ENCODE assay signal across 1 cellular context in the genomic region with DNA sequence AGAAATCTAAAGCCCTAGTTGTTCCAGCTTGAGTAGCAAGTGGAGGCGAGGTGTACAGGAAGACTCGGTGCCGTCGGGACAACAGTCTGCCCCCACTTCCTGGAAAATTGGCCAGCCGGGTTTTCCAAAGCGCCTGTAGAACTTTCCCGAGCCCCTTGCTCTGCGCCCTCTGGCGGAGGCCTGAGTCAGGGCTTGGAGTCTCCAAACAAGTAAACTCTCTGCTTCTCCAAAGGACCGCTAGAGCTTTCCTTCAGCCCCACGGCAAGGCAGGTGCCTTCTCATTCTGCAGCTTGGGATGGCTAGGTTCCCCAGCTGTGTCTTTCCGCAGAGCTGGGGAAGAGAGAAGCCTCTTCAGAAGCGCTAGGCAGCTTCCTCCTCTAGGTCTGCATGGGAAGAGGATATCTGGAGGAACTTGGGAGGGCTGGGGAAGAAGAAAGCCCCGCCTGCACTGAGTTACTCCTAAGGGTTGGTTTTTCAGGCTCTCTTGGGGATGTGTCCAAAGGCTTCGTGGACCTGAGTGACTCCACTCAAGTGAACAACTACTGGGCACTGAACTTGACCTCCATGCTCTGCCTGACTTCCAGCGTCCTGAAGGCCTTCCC.
A peak's percentile ranks its signal among the peaks of the same experiment; 100 is the strongest.
TF ChIP-seq lines count a peak whose summit lies in the region.

No MANE protein-coding gene starts in this region.

TF ChIP-seq in K562, 482 proteins besides CTCF, POLR2A, EP300 and RAD21 (continued from another document and continues in another):
- TF ChIP-seq, protein P1, sequence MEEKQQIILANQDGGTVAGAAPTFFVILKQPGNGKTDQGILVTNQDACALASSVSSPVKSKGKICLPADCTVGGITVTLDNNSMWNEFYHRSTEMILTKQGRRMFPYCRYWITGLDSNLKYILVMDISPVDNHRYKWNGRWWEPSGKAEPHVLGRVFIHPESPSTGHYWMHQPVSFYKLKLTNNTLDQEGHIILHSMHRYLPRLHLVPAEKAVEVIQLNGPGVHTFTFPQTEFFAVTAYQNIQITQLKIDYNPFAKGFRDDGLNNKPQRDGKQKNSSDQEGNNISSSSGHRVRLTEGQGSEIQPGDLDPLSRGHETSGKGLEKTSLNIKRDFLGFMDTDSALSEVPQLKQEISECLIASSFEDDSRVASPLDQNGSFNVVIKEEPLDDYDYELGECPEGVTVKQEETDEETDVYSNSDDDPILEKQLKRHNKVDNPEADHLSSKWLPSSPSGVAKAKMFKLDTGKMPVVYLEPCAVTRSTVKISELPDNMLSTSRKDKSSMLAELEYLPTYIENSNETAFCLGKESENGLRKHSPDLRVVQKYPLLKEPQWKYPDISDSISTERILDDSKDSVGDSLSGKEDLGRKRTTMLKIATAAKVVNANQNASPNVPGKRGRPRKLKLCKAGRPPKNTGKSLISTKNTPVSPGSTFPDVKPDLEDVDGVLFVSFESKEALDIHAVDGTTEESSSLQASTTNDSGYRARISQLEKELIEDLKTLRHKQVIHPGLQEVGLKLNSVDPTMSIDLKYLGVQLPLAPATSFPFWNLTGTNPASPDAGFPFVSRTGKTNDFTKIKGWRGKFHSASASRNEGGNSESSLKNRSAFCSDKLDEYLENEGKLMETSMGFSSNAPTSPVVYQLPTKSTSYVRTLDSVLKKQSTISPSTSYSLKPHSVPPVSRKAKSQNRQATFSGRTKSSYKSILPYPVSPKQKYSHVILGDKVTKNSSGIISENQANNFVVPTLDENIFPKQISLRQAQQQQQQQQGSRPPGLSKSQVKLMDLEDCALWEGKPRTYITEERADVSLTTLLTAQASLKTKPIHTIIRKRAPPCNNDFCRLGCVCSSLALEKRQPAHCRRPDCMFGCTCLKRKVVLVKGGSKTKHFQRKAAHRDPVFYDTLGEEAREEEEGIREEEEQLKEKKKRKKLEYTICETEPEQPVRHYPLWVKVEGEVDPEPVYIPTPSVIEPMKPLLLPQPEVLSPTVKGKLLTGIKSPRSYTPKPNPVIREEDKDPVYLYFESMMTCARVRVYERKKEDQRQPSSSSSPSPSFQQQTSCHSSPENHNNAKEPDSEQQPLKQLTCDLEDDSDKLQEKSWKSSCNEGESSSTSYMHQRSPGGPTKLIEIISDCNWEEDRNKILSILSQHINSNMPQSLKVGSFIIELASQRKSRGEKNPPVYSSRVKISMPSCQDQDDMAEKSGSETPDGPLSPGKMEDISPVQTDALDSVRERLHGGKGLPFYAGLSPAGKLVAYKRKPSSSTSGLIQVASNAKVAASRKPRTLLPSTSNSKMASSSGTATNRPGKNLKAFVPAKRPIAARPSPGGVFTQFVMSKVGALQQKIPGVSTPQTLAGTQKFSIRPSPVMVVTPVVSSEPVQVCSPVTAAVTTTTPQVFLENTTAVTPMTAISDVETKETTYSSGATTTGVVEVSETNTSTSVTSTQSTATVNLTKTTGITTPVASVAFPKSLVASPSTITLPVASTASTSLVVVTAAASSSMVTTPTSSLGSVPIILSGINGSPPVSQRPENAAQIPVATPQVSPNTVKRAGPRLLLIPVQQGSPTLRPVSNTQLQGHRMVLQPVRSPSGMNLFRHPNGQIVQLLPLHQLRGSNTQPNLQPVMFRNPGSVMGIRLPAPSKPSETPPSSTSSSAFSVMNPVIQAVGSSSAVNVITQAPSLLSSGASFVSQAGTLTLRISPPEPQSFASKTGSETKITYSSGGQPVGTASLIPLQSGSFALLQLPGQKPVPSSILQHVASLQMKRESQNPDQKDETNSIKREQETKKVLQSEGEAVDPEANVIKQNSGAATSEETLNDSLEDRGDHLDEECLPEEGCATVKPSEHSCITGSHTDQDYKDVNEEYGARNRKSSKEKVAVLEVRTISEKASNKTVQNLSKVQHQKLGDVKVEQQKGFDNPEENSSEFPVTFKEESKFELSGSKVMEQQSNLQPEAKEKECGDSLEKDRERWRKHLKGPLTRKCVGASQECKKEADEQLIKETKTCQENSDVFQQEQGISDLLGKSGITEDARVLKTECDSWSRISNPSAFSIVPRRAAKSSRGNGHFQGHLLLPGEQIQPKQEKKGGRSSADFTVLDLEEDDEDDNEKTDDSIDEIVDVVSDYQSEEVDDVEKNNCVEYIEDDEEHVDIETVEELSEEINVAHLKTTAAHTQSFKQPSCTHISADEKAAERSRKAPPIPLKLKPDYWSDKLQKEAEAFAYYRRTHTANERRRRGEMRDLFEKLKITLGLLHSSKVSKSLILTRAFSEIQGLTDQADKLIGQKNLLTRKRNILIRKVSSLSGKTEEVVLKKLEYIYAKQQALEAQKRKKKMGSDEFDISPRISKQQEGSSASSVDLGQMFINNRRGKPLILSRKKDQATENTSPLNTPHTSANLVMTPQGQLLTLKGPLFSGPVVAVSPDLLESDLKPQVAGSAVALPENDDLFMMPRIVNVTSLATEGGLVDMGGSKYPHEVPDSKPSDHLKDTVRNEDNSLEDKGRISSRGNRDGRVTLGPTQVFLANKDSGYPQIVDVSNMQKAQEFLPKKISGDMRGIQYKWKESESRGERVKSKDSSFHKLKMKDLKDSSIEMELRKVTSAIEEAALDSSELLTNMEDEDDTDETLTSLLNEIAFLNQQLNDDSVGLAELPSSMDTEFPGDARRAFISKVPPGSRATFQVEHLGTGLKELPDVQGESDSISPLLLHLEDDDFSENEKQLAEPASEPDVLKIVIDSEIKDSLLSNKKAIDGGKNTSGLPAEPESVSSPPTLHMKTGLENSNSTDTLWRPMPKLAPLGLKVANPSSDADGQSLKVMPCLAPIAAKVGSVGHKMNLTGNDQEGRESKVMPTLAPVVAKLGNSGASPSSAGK (IDR thresholded peaks at IDR 0.05), result peak; percentile 22; the same call in 1 of the 2 replicates
- TF ChIP-seq GATA2 (CRISPR knock-in tag; IDR thresholded peaks at IDR 0.05), result no peak
- 0 out of 2 replicates have a peak, but pooled peaks have one; percentile 21 for TF ChIP-seq SMARCA4 (IDR thresholded peaks at IDR 0.05)
- TF ChIP-seq MIER1 (IDR thresholded peaks at IDR 0.05; ENCODE audit: low read depth), result peak; percentile 60; the same call in 1 of the 2 replicates
- TF ChIP-seq ZNF232 (CRISPR knock-in tag; IDR thresholded peaks at IDR 0.05), result no peak
- TF ChIP-seq, protein P2, sequence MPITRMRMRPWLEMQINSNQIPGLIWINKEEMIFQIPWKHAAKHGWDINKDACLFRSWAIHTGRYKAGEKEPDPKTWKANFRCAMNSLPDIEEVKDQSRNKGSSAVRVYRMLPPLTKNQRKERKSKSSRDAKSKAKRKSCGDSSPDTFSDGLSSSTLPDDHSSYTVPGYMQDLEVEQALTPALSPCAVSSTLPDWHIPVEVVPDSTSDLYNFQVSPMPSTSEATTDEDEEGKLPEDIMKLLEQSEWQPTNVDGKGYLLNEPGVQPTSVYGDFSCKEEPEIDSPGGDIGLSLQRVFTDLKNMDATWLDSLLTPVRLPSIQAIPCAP (CRISPR knock-in tag; IDR thresholded peaks at IDR 0.05; ENCODE audit: borderline replicate concordance), result no peak
- TF ChIP-seq PHF20 (IDR thresholded peaks at IDR 0.05; ENCODE audit: partially characterized antibody), result peak; percentile 10
- peak; percentile 82 for TF ChIP-seq TOE1 (IDR thresholded peaks at IDR 0.05; ENCODE audit: borderline replicate concordance)
- TF ChIP-seq TOE1 (CRISPR knock-in tag; IDR thresholded peaks at IDR 0.05; ENCODE audit: borderline replicate concordance, low read depth), result no peak
- TF ChIP-seq JUND (IDR thresholded peaks at IDR 0.05; ENCODE audit: borderline replicate concordance, low read depth, low read length), result peak; percentile 37; the same call in 1 of the 2 replicates
- no peak; the same call in 2 of the 3 replicates for TF ChIP-seq JUND (tag; IDR thresholded peaks at IDR 0.05; ENCODE audit: borderline replicate concordance, low read depth, low read length)
- TF ChIP-seq, protein P3, sequence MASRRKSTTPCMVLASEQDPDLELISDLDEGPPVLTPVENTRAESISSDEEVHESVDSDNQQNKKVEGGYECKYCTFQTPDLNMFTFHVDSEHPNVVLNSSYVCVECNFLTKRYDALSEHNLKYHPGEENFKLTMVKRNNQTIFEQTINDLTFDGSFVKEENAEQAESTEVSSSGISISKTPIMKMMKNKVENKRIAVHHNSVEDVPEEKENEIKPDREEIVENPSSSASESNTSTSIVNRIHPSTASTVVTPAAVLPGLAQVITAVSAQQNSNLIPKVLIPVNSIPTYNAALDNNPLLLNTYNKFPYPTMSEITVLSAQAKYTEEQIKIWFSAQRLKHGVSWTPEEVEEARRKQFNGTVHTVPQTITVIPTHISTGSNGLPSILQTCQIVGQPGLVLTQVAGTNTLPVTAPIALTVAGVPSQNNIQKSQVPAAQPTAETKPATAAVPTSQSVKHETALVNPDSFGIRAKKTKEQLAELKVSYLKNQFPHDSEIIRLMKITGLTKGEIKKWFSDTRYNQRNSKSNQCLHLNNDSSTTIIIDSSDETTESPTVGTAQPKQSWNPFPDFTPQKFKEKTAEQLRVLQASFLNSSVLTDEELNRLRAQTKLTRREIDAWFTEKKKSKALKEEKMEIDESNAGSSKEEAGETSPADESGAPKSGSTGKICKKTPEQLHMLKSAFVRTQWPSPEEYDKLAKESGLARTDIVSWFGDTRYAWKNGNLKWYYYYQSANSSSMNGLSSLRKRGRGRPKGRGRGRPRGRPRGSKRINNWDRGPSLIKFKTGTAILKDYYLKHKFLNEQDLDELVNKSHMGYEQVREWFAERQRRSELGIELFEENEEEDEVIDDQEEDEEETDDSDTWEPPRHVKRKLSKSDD (conservative IDR thresholded peaks at IDR 0.05; ENCODE audit: low read length), result no peak
- TF ChIP-seq SMARCE1 (IDR thresholded peaks at IDR 0.05), result no peak
- no peak for TF ChIP-seq TBP (optimal IDR thresholded peaks at IDR 0.05; ENCODE audit: low read depth, low read length)
- TF ChIP-seq ZNF561 (CRISPR knock-in tag; conservative IDR thresholded peaks at IDR 0.05), result no peak
- TF ChIP-seq, protein P4, sequence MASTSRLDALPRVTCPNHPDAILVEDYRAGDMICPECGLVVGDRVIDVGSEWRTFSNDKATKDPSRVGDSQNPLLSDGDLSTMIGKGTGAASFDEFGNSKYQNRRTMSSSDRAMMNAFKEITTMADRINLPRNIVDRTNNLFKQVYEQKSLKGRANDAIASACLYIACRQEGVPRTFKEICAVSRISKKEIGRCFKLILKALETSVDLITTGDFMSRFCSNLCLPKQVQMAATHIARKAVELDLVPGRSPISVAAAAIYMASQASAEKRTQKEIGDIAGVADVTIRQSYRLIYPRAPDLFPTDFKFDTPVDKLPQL (IDR thresholded peaks at IDR 0.05; ENCODE audit: extremely low read depth, insufficient read length), result no peak
- TF ChIP-seq PYGO2 (tag; IDR thresholded peaks at IDR 0.05), result no peak
- TF ChIP-seq ATF1 (CRISPR knock-in tag; IDR thresholded peaks at IDR 0.05), result no peak
- 0 out of 2 replicates have a peak, but pooled peaks have one; percentile 9 for TF ChIP-seq ATF1 (tag; IDR thresholded peaks at IDR 0.05)
- TF ChIP-seq RBM14 (IDR thresholded peaks at IDR 0.05; ENCODE audit: borderline replicate concordance, insufficient read depth, low read depth, low read length), result no peak
- no peak for TF ChIP-seq LCOR (CRISPR knock-in tag; IDR thresholded peaks at IDR 0.05)
- TF ChIP-seq, protein P5, sequence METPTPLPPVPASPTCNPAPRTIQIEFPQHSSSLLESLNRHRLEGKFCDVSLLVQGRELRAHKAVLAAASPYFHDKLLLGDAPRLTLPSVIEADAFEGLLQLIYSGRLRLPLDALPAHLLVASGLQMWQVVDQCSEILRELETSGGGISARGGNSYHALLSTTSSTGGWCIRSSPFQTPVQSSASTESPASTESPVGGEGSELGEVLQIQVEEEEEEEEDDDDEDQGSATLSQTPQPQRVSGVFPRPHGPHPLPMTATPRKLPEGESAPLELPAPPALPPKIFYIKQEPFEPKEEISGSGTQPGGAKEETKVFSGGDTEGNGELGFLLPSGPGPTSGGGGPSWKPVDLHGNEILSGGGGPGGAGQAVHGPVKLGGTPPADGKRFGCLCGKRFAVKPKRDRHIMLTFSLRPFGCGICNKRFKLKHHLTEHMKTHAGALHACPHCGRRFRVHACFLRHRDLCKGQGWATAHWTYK (CRISPR knock-in tag; IDR thresholded peaks at IDR 0.05), result no peak
- TF ChIP-seq, protein P6, sequence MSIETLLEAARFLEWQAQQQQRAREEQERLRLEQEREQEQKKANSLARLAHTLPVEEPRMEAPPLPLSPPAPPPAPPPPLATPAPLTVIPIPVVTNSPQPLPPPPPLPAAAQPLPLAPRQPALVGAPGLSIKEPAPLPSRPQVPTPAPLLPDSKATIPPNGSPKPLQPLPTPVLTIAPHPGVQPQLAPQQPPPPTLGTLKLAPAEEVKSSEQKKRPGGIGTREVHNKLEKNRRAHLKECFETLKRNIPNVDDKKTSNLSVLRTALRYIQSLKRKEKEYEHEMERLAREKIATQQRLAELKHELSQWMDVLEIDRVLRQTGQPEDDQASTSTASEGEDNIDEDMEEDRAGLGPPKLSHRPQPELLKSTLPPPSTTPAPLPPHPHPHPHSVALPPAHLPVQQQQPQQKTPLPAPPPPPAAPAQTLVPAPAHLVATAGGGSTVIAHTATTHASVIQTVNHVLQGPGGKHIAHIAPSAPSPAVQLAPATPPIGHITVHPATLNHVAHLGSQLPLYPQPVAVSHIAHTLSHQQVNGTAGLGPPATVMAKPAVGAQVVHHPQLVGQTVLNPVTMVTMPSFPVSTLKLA (conservative IDR thresholded peaks at IDR 0.05), result peak; percentile 38 to 48; a peak in 2 of 4 replicates
- no peak for TF ChIP-seq PPARD (CRISPR knock-in tag; IDR thresholded peaks at IDR 0.05)
- peak; percentile 86 for TF ChIP-seq NEUROD1 (IDR thresholded peaks at IDR 0.05; ENCODE audit: borderline replicate concordance, low read depth, low read length, partially characterized antibody)
- no peak for TF ChIP-seq ARNT (IDR thresholded peaks at IDR 0.05)
- TF ChIP-seq, protein P7, sequence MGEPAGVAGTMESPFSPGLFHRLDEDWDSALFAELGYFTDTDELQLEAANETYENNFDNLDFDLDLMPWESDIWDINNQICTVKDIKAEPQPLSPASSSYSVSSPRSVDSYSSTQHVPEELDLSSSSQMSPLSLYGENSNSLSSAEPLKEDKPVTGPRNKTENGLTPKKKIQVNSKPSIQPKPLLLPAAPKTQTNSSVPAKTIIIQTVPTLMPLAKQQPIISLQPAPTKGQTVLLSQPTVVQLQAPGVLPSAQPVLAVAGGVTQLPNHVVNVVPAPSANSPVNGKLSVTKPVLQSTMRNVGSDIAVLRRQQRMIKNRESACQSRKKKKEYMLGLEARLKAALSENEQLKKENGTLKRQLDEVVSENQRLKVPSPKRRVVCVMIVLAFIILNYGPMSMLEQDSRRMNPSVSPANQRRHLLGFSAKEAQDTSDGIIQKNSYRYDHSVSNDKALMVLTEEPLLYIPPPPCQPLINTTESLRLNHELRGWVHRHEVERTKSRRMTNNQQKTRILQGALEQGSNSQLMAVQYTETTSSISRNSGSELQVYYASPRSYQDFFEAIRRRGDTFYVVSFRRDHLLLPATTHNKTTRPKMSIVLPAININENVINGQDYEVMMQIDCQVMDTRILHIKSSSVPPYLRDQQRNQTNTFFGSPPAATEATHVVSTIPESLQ (CRISPR knock-in tag; IDR thresholded peaks at IDR 0.05), result 0 out of 2 replicates have a peak, but pooled peaks have one; percentile 35
- peak; percentile 11; the same call in 1 of the 2 replicates for TF ChIP-seq TEAD4 (IDR thresholded peaks at IDR 0.05; ENCODE audit: low read length)
- TF ChIP-seq TEAD4 (CRISPR knock-in tag; IDR thresholded peaks at IDR 0.05; ENCODE audit: borderline replicate concordance), result no peak
- TF ChIP-seq FOXA3 (CRISPR knock-in tag; conservative IDR thresholded peaks at IDR 0.05 in 1 of 2, IDR thresholded peaks at IDR 0.05 in 1 of 2), result no peak
- TF ChIP-seq, protein P8, sequence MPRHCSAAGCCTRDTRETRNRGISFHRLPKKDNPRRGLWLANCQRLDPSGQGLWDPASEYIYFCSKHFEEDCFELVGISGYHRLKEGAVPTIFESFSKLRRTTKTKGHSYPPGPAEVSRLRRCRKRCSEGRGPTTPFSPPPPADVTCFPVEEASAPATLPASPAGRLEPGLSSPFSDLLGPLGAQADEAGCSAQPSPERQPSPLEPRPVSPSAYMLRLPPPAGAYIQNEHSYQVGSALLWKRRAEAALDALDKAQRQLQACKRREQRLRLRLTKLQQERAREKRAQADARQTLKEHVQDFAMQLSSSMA (CRISPR knock-in tag; IDR thresholded peaks at IDR 0.05), result no peak
- TF ChIP-seq EP400 (IDR thresholded peaks at IDR 0.05), result peak; percentile 44; the same call in 1 of the 2 replicates
- no peak for TF ChIP-seq MCM3 (IDR thresholded peaks at IDR 0.05)
